In the genomic region with DNA sequence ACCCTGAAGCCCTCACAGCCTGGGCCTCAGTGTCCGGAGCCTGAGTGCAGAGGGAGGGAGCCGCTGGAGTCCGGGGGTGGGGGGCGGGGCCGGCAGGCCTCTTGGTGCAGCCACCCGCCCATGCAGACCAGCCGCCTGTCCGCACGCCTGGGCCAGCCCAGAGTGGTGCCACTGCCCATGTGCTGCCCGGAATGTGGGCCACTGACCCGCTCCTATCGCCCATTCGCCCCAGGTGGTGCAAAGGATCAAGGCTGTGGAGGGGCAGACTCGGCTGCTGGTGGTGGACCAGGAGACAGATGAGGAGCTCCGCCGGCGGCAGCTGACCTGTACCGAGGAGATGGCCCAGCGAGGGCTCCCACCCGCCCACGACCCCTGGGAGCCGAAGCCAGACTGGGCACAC, we compare ENCODE assay signal across 2 cellular contexts.
TF ChIP-seq lines count a peak whose summit lies in the region.

No MANE protein-coding gene starts in this region.

TF ChIP-seq in HEK293, 187 proteins besides CTCF, POLR2A, EP300 and RAD21 (continued from another document):
- TF ChIP-seq, protein P1, sequence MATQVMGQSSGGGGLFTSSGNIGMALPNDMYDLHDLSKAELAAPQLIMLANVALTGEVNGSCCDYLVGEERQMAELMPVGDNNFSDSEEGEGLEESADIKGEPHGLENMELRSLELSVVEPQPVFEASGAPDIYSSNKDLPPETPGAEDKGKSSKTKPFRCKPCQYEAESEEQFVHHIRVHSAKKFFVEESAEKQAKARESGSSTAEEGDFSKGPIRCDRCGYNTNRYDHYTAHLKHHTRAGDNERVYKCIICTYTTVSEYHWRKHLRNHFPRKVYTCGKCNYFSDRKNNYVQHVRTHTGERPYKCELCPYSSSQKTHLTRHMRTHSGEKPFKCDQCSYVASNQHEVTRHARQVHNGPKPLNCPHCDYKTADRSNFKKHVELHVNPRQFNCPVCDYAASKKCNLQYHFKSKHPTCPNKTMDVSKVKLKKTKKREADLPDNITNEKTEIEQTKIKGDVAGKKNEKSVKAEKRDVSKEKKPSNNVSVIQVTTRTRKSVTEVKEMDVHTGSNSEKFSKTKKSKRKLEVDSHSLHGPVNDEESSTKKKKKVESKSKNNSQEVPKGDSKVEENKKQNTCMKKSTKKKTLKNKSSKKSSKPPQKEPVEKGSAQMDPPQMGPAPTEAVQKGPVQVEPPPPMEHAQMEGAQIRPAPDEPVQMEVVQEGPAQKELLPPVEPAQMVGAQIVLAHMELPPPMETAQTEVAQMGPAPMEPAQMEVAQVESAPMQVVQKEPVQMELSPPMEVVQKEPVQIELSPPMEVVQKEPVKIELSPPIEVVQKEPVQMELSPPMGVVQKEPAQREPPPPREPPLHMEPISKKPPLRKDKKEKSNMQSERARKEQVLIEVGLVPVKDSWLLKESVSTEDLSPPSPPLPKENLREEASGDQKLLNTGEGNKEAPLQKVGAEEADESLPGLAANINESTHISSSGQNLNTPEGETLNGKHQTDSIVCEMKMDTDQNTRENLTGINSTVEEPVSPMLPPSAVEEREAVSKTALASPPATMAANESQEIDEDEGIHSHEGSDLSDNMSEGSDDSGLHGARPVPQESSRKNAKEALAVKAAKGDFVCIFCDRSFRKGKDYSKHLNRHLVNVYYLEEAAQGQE (tag by site-specific recombination; IDR thresholded peaks at IDR 0.05) = no peak
- TF ChIP-seq ZNF416 (tag by site-specific recombination; IDR thresholded peaks at IDR 0.05) = no peak
- TF ChIP-seq ZNF521 (tag by site-specific recombination; IDR thresholded peaks at IDR 0.05) = no peak
- peak; percentile 48; the same call in 1 of the 2 replicates for TF ChIP-seq EGR2 (tag by site-specific recombination; IDR thresholded peaks at IDR 0.05; ENCODE audit: low read depth)
- TF ChIP-seq, protein P2, sequence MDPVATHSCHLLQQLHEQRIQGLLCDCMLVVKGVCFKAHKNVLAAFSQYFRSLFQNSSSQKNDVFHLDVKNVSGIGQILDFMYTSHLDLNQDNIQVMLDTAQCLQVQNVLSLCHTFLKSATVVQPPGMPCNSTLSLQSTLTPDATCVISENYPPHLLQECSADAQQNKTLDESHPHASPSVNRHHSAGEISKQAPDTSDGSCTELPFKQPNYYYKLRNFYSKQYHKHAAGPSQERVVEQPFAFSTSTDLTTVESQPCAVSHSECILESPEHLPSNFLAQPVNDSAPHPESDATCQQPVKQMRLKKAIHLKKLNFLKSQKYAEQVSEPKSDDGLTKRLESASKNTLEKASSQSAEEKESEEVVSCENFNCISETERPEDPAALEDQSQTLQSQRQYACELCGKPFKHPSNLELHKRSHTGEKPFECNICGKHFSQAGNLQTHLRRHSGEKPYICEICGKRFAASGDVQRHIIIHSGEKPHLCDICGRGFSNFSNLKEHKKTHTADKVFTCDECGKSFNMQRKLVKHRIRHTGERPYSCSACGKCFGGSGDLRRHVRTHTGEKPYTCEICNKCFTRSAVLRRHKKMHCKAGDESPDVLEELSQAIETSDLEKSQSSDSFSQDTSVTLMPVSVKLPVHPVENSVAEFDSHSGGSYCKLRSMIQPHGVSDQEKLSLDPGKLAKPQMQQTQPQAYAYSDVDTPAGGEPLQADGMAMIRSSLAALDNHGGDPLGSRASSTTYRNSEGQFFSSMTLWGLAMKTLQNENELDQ (tag by site-specific recombination; IDR thresholded peaks at IDR 0.05; ENCODE audit: low read depth) = no peak
- no peak for TF ChIP-seq ZNF341 (tag by site-specific recombination; IDR thresholded peaks at IDR 0.05; ENCODE audit: low read depth)
- no peak for TF ChIP-seq KLF10 (tag by site-specific recombination; IDR thresholded peaks at IDR 0.05)
- no peak for TF ChIP-seq ZNF548 (tag by site-specific recombination; IDR thresholded peaks at IDR 0.05)
- TF ChIP-seq ZNF529 (tag by site-specific recombination; IDR thresholded peaks at IDR 0.05; ENCODE audit: insufficient replicate concordance) = no peak
- TF ChIP-seq, protein P3, sequence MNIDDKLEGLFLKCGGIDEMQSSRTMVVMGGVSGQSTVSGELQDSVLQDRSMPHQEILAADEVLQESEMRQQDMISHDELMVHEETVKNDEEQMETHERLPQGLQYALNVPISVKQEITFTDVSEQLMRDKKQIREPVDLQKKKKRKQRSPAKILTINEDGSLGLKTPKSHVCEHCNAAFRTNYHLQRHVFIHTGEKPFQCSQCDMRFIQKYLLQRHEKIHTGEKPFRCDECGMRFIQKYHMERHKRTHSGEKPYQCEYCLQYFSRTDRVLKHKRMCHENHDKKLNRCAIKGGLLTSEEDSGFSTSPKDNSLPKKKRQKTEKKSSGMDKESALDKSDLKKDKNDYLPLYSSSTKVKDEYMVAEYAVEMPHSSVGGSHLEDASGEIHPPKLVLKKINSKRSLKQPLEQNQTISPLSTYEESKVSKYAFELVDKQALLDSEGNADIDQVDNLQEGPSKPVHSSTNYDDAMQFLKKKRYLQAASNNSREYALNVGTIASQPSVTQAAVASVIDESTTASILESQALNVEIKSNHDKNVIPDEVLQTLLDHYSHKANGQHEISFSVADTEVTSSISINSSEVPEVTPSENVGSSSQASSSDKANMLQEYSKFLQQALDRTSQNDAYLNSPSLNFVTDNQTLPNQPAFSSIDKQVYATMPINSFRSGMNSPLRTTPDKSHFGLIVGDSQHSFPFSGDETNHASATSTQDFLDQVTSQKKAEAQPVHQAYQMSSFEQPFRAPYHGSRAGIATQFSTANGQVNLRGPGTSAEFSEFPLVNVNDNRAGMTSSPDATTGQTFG (tag by site-specific recombination; IDR thresholded peaks at IDR 0.05; ENCODE audit: borderline replicate concordance) = no peak
TF ChIP-seq in HEK293: peak in this region for 2.

TF ChIP-seq in liver, 16 proteins besides CTCF, POLR2A, EP300 and RAD21 (continued from another document):
- TF ChIP-seq, protein P4, sequence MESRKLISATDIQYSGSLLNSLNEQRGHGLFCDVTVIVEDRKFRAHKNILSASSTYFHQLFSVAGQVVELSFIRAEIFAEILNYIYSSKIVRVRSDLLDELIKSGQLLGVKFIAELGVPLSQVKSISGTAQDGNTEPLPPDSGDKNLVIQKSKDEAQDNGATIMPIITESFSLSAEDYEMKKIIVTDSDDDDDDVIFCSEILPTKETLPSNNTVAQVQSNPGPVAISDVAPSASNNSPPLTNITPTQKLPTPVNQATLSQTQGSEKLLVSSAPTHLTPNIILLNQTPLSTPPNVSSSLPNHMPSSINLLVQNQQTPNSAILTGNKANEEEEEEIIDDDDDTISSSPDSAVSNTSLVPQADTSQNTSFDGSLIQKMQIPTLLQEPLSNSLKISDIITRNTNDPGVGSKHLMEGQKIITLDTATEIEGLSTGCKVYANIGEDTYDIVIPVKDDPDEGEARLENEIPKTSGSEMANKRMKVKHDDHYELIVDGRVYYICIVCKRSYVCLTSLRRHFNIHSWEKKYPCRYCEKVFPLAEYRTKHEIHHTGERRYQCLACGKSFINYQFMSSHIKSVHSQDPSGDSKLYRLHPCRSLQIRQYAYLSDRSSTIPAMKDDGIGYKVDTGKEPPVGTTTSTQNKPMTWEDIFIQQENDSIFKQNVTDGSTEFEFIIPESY (IDR thresholded peaks at IDR 0.05) = no peak
- TF ChIP-seq, protein P5, sequence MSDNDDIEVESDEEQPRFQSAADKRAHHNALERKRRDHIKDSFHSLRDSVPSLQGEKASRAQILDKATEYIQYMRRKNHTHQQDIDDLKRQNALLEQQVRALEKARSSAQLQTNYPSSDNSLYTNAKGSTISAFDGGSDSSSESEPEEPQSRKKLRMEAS (IDR thresholded peaks at IDR 0.05) = peak; percentile 20
- TF ChIP-seq, protein P1 (IDR thresholded peaks at IDR 0.05) = no peak
- TF ChIP-seq, protein P6, sequence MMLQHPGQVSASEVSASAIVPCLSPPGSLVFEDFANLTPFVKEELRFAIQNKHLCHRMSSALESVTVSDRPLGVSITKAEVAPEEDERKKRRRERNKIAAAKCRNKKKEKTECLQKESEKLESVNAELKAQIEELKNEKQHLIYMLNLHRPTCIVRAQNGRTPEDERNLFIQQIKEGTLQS (IDR thresholded peaks at IDR 0.05) = no peak
- peak; percentile 54 to 76 for TF ChIP-seq HNF4A (conservative IDR thresholded peaks at IDR 0.05)
- TF ChIP-seq FOXA1 (IDR thresholded peaks at IDR 0.05) = no peak
- TF ChIP-seq TAF1 (conservative IDR thresholded peaks at IDR 0.05) = no peak
- peak; percentile 50 for TF ChIP-seq YY1 (IDR thresholded peaks at IDR 0.05)
- TF ChIP-seq RXRA (IDR thresholded peaks at IDR 0.05) = peak in 1 of 2 donors; percentile 67
- no peak for TF ChIP-seq JUND (IDR thresholded peaks at IDR 0.05)
- no peak for TF ChIP-seq FOXA2 (IDR thresholded peaks at IDR 0.05)
- no peak for TF ChIP-seq SP1 (IDR thresholded peaks at IDR 0.05)
TF ChIP-seq in liver: peak in this region for 5.
